19 cellular contexts compared by ENCODE assay signal in genomic region chr3:5092018-5092417, GRCh38. TPM values are rescaled to one million over a fixed set of nuclear protein-coding genes. Genes with fewer than 3 reads are reported as not detected.
DNase-seq lines count a peak whose midpoint lies in the region; ATAC-seq and TF ChIP-seq lines count a peak whose summit lies in the region.
"Had no signal": no experiment of that assay in that cellular context is flagged by ENCODE, and none has a peak within 500 bp of the region (broad histone marks: within the 10 kb centered on the region; RNA-seq: fewer than 3 reads in every experiment).

No MANE protein-coding gene starts in this region.

- POLR2A ChIA-PET in PC-3 (lab: Charles Lee; ENCODE audit: unreplicated experiment), result no interaction called here

- peaks cover 5% of the 10 kb centered on the region for H3K4me1 Mint-ChIP-seq in stimulated activated effector memory CD8-positive, alpha-beta T cell treated with anti-CD3 and anti-CD28 coated beads, Interleukin-12 subunit alpha, Interleukin-12 subunit beta, amount 100 ng/mL, for 72 hours

- no peak overlapping the region for H3K4me3 ChIP-seq in PC-3 (ENCODE audit: low read length)

- no peak overlapping the region for H3K9ac ChIP-seq in PC-3 (ENCODE audit: low read length)

- no TSS peak for BruUV-seq in PC-3 (replicated peaks; lab: Mats Ljungman, UMichigan)

- no peaks in the 10 kb centered on the region for H3K9me3 ChIP-seq in PC-3 (ENCODE audit: low read length)

- no peak overlapping the region for H3K4me2 ChIP-seq in PC-3 (ENCODE audit: low read length)

- ATAC-seq in PC-3 (peak; percentile 59), esophagus mucosa (peak; percentile 76), HG03175 (IDR thresholded peaks at IDR 0.05; ENCODE audit: unreplicated experiment) (no peak)
- ATAC-seq in stimulated activated effector memory CD8-positive, alpha-beta T cell treated with anti-CD3 and anti-CD28 coated beads, Interleukin-12 subunit alpha, Interleukin-12 subunit beta, amount 100 ng/mL, for 72 hours, result no peak

- no peaks in the 10 kb centered on the region for H3K36me3 Mint-ChIP-seq in stimulated activated effector memory CD8-positive, alpha-beta T cell treated with anti-CD3 and anti-CD28 coated beads, Interleukin-12 subunit alpha, Interleukin-12 subunit beta, amount 100 ng/mL, for 72 hours

- peak overlapping the region; percentile 8 for H3K27ac Mint-ChIP-seq in stimulated activated effector memory CD8-positive, alpha-beta T cell treated with anti-CD3 and anti-CD28 coated beads, Interleukin-12 subunit alpha, Interleukin-12 subunit beta, amount 100 ng/mL, for 72 hours
- H3K27ac Mint-ChIP-seq: IgD-negative memory B cell had no signal

- intact Hi-C loops in PC-3 (cut with micrococcal nuclease), result no loop called here

- no peaks in the 10 kb centered on the region for H3K9me3 Mint-ChIP-seq in stimulated activated effector memory CD8-positive, alpha-beta T cell treated with anti-CD3 and anti-CD28 coated beads, Interleukin-12 subunit alpha, Interleukin-12 subunit beta, amount 100 ng/mL, for 72 hours
- H3K9me3 Mint-ChIP-seq: IgD-negative memory B cell had no signal

- H4K20me1 ChIP-seq in PC-3 (ENCODE audit: low read length), result no peaks in the 10 kb centered on the region

- no peak overlapping the region for H3K4me3 Mint-ChIP-seq in stimulated activated effector memory CD8-positive, alpha-beta T cell treated with anti-CD3 and anti-CD28 coated beads, Interleukin-12 subunit alpha, Interleukin-12 subunit beta, amount 100 ng/mL, for 72 hours
- H3K4me3 Mint-ChIP-seq: IgD-negative memory B cell had no signal

- H3F3A ChIP-seq in PC-3 (ENCODE audit: low read length, unreplicated experiment), result no peaks in the 10 kb centered on the region

- no peak overlapping the region for H3K27ac ChIP-seq in PC-3 (ENCODE audit: low read length)

- DNase-seq in SKM-1 treated with dmso at 0.1 percent for 144 hours (lab: John Stamatoyannopoulos, UW; ENCODE audit: unreplicated experiment), result peak; percentile 40
- DNase-seq in SKM-1 (lab: John Stamatoyannopoulos, UW; ENCODE audit: unreplicated experiment), result no peak
- peak; percentile 51 for DNase-seq in PC-3
- no peak for DNase-seq in stimulated activated effector memory CD8-positive, alpha-beta T cell treated with anti-CD3 and anti-CD28 coated beads, Interleukin-12 subunit alpha, Interleukin-12 subunit beta, amount 100 ng/mL, for 72 hours (ENCODE audit: low spot score in 2 of 2)
- DNase-seq in activated naive CD4-positive, alpha-beta T cell (lab: John Stamatoyannopoulos, UW), result no peak
- DNase-seq in UCSD-AML1 (lab: John Stamatoyannopoulos, UW; ENCODE audit: unreplicated experiment), result no peak
- DNase-seq: 8988T, COR-L47, Karpas-422, NCI-H1417 treated with DMSO at 0.1 percent for 48 hours, NCI-H187 treated with DMSO at 0.1 percent for 48 hours, NCI-H2227 treated with DMSO at 0.1 percent for 48 hours, NCI-H510A treated with DMSO at 0.1 percent for 48 hours, NCI-H774, OCI-M1, SIG-M5 had no signal

- peaks cover 7% of the 10 kb centered on the region for H3K4me1 ChIP-seq in PC-3 (ENCODE audit: insufficient read depth, low read length)

- no peak for TF ChIP-seq CTCF in PC-3 (conservative IDR thresholded peaks at IDR 0.05; ENCODE audit: low read depth, low read length)

- H3K36me3 ChIP-seq in PC-3 (ENCODE audit: low read depth, low read length), result no peaks in the 10 kb centered on the region

- H3K27me3 ChIP-seq in PC-3 (ENCODE audit: low read length), result no peaks in the 10 kb centered on the region

- no peak overlapping the region; the same call in 1 of the 2 replicates for H2AFZ ChIP-seq in PC-3 (ENCODE audit: low read length)

- CTCF ChIA-PET in PC-3 (lab: Charles Lee), result interaction anchor here (0.6 kb wide), 1 partner anchor 70 kb away, joined by 3 read pairs; no protein-coding TSS in a partner anchor

- no peaks in the 10 kb centered on the region for H3K9me2 ChIP-seq in PC-3 (replicated peaks; ENCODE audit: low read length)

- no peaks in the 10 kb centered on the region for H3K79me2 ChIP-seq in PC-3 (ENCODE audit: low read length)

RNA-seq across cellular contexts. Expression of gene ARL8B, which starts 30.1 kb away (rescaled TPM):
- 43.8 and 45.3 TPM in 2 replicates for total RNA-seq in PC-3 (2014; rRNA removed)
- 77.3 TPM for total RNA-seq in esophagus mucosa

Comparison
In these comparisons a context has a peak if more than half of its experiments do, and no peak if none do; other contexts are left out.
1. DNase-seq: peak in SKM-1 treated with dmso at 0.1 percent for 144 hours (single experiment) and PC-3 (single experiment); none in SKM-1 (single experiment), stimulated activated effector memory CD8-positive, alpha-beta T cell treated with anti-CD3 and anti-CD28 coated beads, Interleukin-12 subunit alpha, Interleukin-12 subunit beta, amount 100 ng/mL, for 72 hours (0 of 2), activated naive CD4-positive, alpha-beta T cell (0 of 4) and UCSD-AML1 (single experiment).
2. ATAC-seq: peak in PC-3 (single experiment) and esophagus mucosa (single experiment); none in stimulated activated effector memory CD8-positive, alpha-beta T cell treated with anti-CD3 and anti-CD28 coated beads, Interleukin-12 subunit alpha, Interleukin-12 subunit beta, amount 100 ng/mL, for 72 hours (single experiment) and HG03175 (single experiment).